Comparison of ENCODE assay signal across 16 cellular contexts in the genomic region with DNA sequence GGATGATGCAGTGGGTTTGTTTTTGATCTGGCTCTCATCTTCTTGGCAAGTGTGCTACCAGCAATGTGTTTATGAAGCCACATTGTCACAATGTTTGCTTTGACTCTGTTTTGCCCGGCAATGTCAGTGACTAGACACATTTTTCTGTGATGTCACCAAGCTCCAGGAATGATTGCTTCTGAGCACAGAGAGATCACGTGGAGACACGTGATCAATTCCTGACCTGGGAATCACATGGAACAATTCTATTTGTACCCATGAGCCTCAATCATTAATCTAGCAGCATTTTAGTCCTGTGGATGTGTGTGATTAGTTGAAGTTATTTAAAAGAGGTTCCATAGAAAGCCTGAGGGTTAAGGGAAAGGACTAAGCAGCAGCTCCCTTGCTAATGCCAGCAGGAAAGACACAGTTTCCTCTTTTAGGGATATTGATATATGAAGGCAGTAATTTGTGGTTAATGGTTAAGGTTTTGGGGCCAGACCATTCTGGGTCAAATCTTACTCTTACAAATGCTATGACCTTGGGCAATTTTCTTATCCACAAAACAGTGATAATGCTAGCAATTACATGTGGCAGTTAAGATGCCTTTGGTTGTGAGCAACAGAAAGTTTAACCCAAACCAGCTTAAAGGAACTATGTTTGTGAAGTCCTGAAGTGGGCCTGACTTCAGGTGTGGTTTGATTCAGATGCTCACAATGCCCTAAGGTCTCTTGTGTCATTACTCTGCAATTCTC. TPM values are rescaled to one million over a fixed set of nuclear protein-coding genes. Genes with fewer than 3 reads are reported as not detected.
A peak's percentile ranks its signal among the peaks of the same experiment; 100 is the strongest.
DNase-seq lines count a peak whose midpoint lies in the region; ATAC-seq, FAIRE-seq and TF ChIP-seq lines count a peak whose summit lies in the region.
"Had no signal": no experiment of that assay in that cellular context is flagged by ENCODE, and none has a peak within 500 bp of the region (broad histone marks: within the 10 kb centered on the region; RNA-seq: fewer than 3 reads in every experiment).

No MANE protein-coding gene starts in this region.

- no peak overlapping the region for H3K4me2 ChIP-seq in SK-N-SH
- H3K4me2 ChIP-seq in osteoblast (ENCODE audit: insufficient read depth, low read length): no peak overlapping the region

- no peak for TF ChIP-seq CTCF in SK-N-SH (IDR thresholded peaks at IDR 0.05)
- TF ChIP-seq CTCF in bronchial epithelial cell (IDR thresholded peaks at IDR 0.05; ENCODE audit: insufficient read depth, low read length, severe bottlenecking): no peak
- no peak for TF ChIP-seq CTCF in osteoblast (IDR thresholded peaks at IDR 0.05; ENCODE audit: extremely low read depth, low read depth, low read length)

- no peak for TF ChIP-seq EP300 in SK-N-SH (IDR thresholded peaks at IDR 0.05; ENCODE audit: borderline replicate concordance in 1 of 2, low read depth in 1 of 2, low read length in 1 of 2)

- no peaks in the 10 kb centered on the region for H4K20me1 ChIP-seq in SK-N-SH (ENCODE audit: insufficient read depth)
- H4K20me1 ChIP-seq in osteoblast (ENCODE audit: insufficient read depth, low read length): no peaks in the 10 kb centered on the region

- no peak for TF ChIP-seq RAD21 in SK-N-SH (IDR thresholded peaks at IDR 0.05; ENCODE audit: low read length)

- H2AFZ ChIP-seq in SK-N-SH (ENCODE audit: low read depth) (peak overlapping the region; percentile 2; the same call in 1 of the 2 replicates), osteoblast (ENCODE audit: low read length) (peak overlapping the region; percentile 45)

- POLR2A ChIA-PET in SK-N-SH (lab: Yijun Ruan, JAX): no interaction called here

- no peaks in the 10 kb centered on the region for H3K79me2 ChIP-seq in SK-N-SH (ENCODE audit: insufficient read depth)
- H3K79me2 ChIP-seq in osteoblast (ENCODE audit: insufficient read depth, low read length): no peaks in the 10 kb centered on the region

- H3K4me1 ChIP-seq in SK-N-SH (ENCODE audit: control insufficient read depth in 1 of 2, insufficient read depth in 2 of 2, low read depth in 1 of 2, low read length in 1 of 2) (peaks cover 0 to 4% of the 10 kb centered on the region in 2 experiments; a peak in 2 of 4 replicates), osteoblast (ENCODE audit: insufficient read depth, low read length) (peaks cover 22% of the 10 kb centered on the region)

- H3K9me2 ChIP-seq in SK-N-SH: no peaks in the 10 kb centered on the region

- H3K27ac ChIP-seq in SK-N-SH (ENCODE audit: low read depth in 2 of 2, low read length in 1 of 2): no peak overlapping the region
- H3K27ac ChIP-seq in osteoblast (ENCODE audit: low read depth, low read length): no peak overlapping the region
- H3K27ac ChIP-seq: coronary artery, suprapubic skin, WERI-Rb-1 had no signal

- H3K4me3 ChIP-seq in SK-N-SH (ENCODE audit: low read depth in 2 of 2, low read length in 1 of 2) (no peak overlapping the region), bronchial epithelial cell (ENCODE audit: low read depth, low read length) (no peak overlapping the region), osteoblast (ENCODE audit: insufficient read depth, low read length) (no peak overlapping the region)
- H3K4me3 ChIP-seq: coronary artery, suprapubic skin had no signal

- H3K27me3 ChIP-seq in SK-N-SH (ENCODE audit: insufficient read depth) (no peaks in the 10 kb centered on the region), bronchial epithelial cell (ENCODE audit: control insufficient read depth, insufficient read depth, low read length) (no peaks in the 10 kb centered on the region), osteoblast (ENCODE audit: insufficient read depth, low read length) (no peaks in the 10 kb centered on the region)
- H3K27me3 ChIP-seq: suprapubic skin had no signal

- H3K36me3 ChIP-seq in SK-N-SH (replicated peaks in 1 of 2; ENCODE audit: control insufficient read depth in 1 of 2, insufficient read depth in 2 of 2, low read length in 1 of 2) (no peaks in the 10 kb centered on the region), bronchial epithelial cell (ENCODE audit: control insufficient read depth, insufficient read depth, low read length) (no peaks in the 10 kb centered on the region), osteoblast (ENCODE audit: insufficient read depth, low read length) (no peaks in the 10 kb centered on the region)
- H3K36me3 ChIP-seq: suprapubic skin, WERI-Rb-1 had no signal

- 41% methylated on average over 3 of the region's 3 CpGs for WGBS in SK-N-SH (ENCODE audit: low lambda C conversion rate)

- CTCF ChIA-PET in SK-N-SH (lab: Yijun Ruan, JAX): interaction anchor here (0.8 to 4.8 kb wide), 8 partner anchors 9 to 917 kb away, joined by 3 to 57 read pairs (median 4); no protein-coding TSS in a partner anchor

- peaks cover 5% of the 10 kb centered on the region for H3F3A ChIP-seq in SK-N-SH (replicated peaks; ENCODE audit: insufficient read depth)

- H3K9me3 ChIP-seq in SK-N-SH: no peaks in the 10 kb centered on the region
- no peaks in the 10 kb centered on the region for H3K9me3 ChIP-seq in osteoblast (ENCODE audit: low read depth, low read length)
- H3K9me3 ChIP-seq: Caco-2, suprapubic skin had no signal

- no peak for DNase-seq in SK-N-SH
- peak; percentile 60 for DNase-seq in NCI-H2029 (lab: John Stamatoyannopoulos, UW)
- DNase-seq in bronchial epithelial cell (ENCODE audit: low read depth): no peak
- DNase-seq in osteoblast (ENCODE audit: insufficient read length, low spot score, missing footprints): peak; percentile 30
- DNase-seq in 8988T: no peak
- DNase-seq: ACHN, mesendoderm, NCI-H2081 treated with DMSO at 0.1 percent for 48 hours, nucleus accumbens, WERI-Rb-1 had no signal

- FAIRE-seq in bronchial epithelial cell (lab: Jason Lieb, UNC): peak; percentile 92

- H3K9ac ChIP-seq in SK-N-SH: no peak overlapping the region

- no peak for ATAC-seq in SK-N-SH treated with all-trans-retinoic acid at 6 μM for 48 hours
- ATAC-seq in GM19452 (IDR thresholded peaks at IDR 0.05; ENCODE audit: unreplicated experiment): no peak
- ATAC-seq in HG02852 (IDR thresholded peaks at IDR 0.05; ENCODE audit: unreplicated experiment): no peak

TF ChIP-seq in SK-N-SH, 30 proteins besides CTCF, POLR2A, EP300 and RAD21 (continues in another document):
- TF ChIP-seq EZH2phosphoT487 (IDR thresholded peaks at IDR 0.05; ENCODE audit: borderline replicate concordance, low read depth) (no peak), NFIC (IDR thresholded peaks at IDR 0.05; ENCODE audit: borderline replicate concordance) (no peak), TAF1 (IDR thresholded peaks at IDR 0.05; ENCODE audit: borderline replicate concordance, low read depth, low read length) (no peak), SIN3A (IDR thresholded peaks at IDR 0.05; ENCODE audit: borderline replicate concordance, low read depth, low read length) (no peak), SMC3 (IDR thresholded peaks at IDR 0.05; ENCODE audit: low read depth, low read length) (no peak), ZBTB33 (IDR thresholded peaks at IDR 0.05; ENCODE audit: borderline replicate concordance, low read depth) (no peak), FOXJ3 (CRISPR knock-in tag; IDR thresholded peaks at IDR 0.05) (no peak)

TF ChIP-seq in SK-N-SH treated with all-trans-retinoic acid at 6 μM for 48 hours, 23 proteins besides CTCF, POLR2A, EP300 and RAD21 (continues in another document):
- TF ChIP-seq ZNF70 (CRISPR knock-in tag; IDR thresholded peaks at IDR 0.05) (no peak), OSR1 (CRISPR knock-in tag; IDR thresholded peaks at IDR 0.05) (no peak), BACH2 (CRISPR knock-in tag; IDR thresholded peaks at IDR 0.05; ENCODE audit: borderline replicate concordance) (no peak), TCF4 (CRISPR knock-in tag; IDR thresholded peaks at IDR 0.05; ENCODE audit: borderline replicate concordance) (no peak), ISL1 (CRISPR knock-in tag; IDR thresholded peaks at IDR 0.05) (no peak), ZFP3 (CRISPR knock-in tag; IDR thresholded peaks at IDR 0.05) (no peak), CREB5 (CRISPR knock-in tag; IDR thresholded peaks at IDR 0.05; ENCODE audit: low read depth) (no peak), ESRRG (CRISPR knock-in tag; IDR thresholded peaks at IDR 0.05) (no peak)
- TF ChIP-seq, protein P1, sequence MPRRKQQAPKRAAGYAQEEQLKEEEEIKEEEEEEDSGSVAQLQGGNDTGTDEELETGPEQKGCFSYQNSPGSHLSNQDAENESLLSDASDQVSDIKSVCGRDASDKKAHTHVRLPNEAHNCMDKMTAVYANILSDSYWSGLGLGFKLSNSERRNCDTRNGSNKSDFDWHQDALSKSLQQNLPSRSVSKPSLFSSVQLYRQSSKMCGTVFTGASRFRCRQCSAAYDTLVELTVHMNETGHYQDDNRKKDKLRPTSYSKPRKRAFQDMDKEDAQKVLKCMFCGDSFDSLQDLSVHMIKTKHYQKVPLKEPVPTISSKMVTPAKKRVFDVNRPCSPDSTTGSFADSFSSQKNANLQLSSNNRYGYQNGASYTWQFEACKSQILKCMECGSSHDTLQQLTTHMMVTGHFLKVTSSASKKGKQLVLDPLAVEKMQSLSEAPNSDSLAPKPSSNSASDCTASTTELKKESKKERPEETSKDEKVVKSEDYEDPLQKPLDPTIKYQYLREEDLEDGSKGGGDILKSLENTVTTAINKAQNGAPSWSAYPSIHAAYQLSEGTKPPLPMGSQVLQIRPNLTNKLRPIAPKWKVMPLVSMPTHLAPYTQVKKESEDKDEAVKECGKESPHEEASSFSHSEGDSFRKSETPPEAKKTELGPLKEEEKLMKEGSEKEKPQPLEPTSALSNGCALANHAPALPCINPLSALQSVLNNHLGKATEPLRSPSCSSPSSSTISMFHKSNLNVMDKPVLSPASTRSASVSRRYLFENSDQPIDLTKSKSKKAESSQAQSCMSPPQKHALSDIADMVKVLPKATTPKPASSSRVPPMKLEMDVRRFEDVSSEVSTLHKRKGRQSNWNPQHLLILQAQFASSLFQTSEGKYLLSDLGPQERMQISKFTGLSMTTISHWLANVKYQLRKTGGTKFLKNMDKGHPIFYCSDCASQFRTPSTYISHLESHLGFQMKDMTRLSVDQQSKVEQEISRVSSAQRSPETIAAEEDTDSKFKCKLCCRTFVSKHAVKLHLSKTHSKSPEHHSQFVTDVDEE (CRISPR knock-in tag; IDR thresholded peaks at IDR 0.05): no peak

RNA-seq across cellular contexts. Expression of gene FASLG, which starts 59.0 kb away (rescaled TPM):
- not detected in 2 replicates for polyA plus RNA-seq in SK-N-SH (2012; rRNA removed)
- not detected in 2 replicates for polyA plus RNA-seq in SK-N-SH (2012; cell fraction: cytosol; rRNA removed)
- polyA plus RNA-seq in SK-N-SH (2012; cell fraction: nucleus; rRNA removed): not detected in 2 replicates
- total RNA-seq in bronchial epithelial cell: not detected in 2 replicates
- not detected in 2 replicates for total RNA-seq in osteoblast
- total RNA-seq: Caco-2, suprapubic skin had no signal

Comparison
In these comparisons a context has a peak if more than half of its experiments do, and no peak if none do; other contexts are left out.
1. DNase-seq: peak in NCI-H2029 (single experiment) and osteoblast (single experiment); none in SK-N-SH (single experiment), bronchial epithelial cell (single experiment) and 8988T (single experiment).